In genomic region chr2:73566288-73566878, GRCh38 we compare ENCODE assay signal across 2 cellular contexts.
TF ChIP-seq lines count a peak whose summit lies in the region.

No MANE protein-coding gene starts in this region.

TF ChIP-seq in GM23338, 12 proteins besides CTCF, POLR2A, EP300 and RAD21 (continued from another document):
- TF ChIP-seq ZNF462 (CRISPR knock-in tag; IDR thresholded peaks at IDR 0.05): no peak
- TF ChIP-seq ZNF331 (CRISPR knock-in tag; IDR thresholded peaks at IDR 0.05; ENCODE audit: low read depth): no peak
- no peak for TF ChIP-seq CREB1 (CRISPR knock-in tag; IDR thresholded peaks at IDR 0.05; ENCODE audit: low read depth)
- TF ChIP-seq, protein P1, sequence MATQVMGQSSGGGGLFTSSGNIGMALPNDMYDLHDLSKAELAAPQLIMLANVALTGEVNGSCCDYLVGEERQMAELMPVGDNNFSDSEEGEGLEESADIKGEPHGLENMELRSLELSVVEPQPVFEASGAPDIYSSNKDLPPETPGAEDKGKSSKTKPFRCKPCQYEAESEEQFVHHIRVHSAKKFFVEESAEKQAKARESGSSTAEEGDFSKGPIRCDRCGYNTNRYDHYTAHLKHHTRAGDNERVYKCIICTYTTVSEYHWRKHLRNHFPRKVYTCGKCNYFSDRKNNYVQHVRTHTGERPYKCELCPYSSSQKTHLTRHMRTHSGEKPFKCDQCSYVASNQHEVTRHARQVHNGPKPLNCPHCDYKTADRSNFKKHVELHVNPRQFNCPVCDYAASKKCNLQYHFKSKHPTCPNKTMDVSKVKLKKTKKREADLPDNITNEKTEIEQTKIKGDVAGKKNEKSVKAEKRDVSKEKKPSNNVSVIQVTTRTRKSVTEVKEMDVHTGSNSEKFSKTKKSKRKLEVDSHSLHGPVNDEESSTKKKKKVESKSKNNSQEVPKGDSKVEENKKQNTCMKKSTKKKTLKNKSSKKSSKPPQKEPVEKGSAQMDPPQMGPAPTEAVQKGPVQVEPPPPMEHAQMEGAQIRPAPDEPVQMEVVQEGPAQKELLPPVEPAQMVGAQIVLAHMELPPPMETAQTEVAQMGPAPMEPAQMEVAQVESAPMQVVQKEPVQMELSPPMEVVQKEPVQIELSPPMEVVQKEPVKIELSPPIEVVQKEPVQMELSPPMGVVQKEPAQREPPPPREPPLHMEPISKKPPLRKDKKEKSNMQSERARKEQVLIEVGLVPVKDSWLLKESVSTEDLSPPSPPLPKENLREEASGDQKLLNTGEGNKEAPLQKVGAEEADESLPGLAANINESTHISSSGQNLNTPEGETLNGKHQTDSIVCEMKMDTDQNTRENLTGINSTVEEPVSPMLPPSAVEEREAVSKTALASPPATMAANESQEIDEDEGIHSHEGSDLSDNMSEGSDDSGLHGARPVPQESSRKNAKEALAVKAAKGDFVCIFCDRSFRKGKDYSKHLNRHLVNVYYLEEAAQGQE (IDR thresholded peaks at IDR 0.05; ENCODE audit: unreplicated experiment): no peak
TF ChIP-seq in GM23338: peak in this region for 0.

TF ChIP-seq in K562, 482 proteins besides CTCF, POLR2A, EP300 and RAD21 (continued from another document):
- TF ChIP-seq, protein P2, sequence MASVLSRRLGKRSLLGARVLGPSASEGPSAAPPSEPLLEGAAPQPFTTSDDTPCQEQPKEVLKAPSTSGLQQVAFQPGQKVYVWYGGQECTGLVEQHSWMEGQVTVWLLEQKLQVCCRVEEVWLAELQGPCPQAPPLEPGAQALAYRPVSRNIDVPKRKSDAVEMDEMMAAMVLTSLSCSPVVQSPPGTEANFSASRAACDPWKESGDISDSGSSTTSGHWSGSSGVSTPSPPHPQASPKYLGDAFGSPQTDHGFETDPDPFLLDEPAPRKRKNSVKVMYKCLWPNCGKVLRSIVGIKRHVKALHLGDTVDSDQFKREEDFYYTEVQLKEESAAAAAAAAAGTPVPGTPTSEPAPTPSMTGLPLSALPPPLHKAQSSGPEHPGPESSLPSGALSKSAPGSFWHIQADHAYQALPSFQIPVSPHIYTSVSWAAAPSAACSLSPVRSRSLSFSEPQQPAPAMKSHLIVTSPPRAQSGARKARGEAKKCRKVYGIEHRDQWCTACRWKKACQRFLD (CRISPR knock-in tag; IDR thresholded peaks at IDR 0.05): peak; percentile 38; the same call in 1 of the 2 replicates
- TF ChIP-seq SMAD1 (IDR thresholded peaks at IDR 0.05; ENCODE audit: low read depth, low read length, partially characterized antibody) (no peak), GTF2E2 (tag; IDR thresholded peaks at IDR 0.05) (no peak), ZC3H8 (IDR thresholded peaks at IDR 0.05) (no peak), GATAD2B (IDR thresholded peaks at IDR 0.05; ENCODE audit: borderline replicate concordance) (no peak), STAT5B (CRISPR knock-in tag; IDR thresholded peaks at IDR 0.05) (no peak), SRSF1 (IDR thresholded peaks at IDR 0.05; ENCODE audit: low read depth, low read length) (no peak), UBTF (IDR thresholded peaks at IDR 0.05; ENCODE audit: borderline replicate concordance in 1 of 2, low read depth in 2 of 2, low read length in 2 of 2) (no peak), ZNF175 (CRISPR knock-in tag; IDR thresholded peaks at IDR 0.05; ENCODE audit: low read depth) (peak; percentile 57; the same call in 1 of the 2 replicates), ETV1 (tag; conservative IDR thresholded peaks at IDR 0.05; ENCODE audit: low read depth) (no peak), CHD1 (IDR thresholded peaks at IDR 0.05; ENCODE audit: low read length) (no peak), ZNF512 (tag; IDR thresholded peaks at IDR 0.05) (no peak), CTBP1 (IDR thresholded peaks at IDR 0.05; ENCODE audit: borderline replicate concordance) (0 out of 2 replicates have a peak, but pooled peaks have one; percentile 17)
- TF ChIP-seq, protein P3, sequence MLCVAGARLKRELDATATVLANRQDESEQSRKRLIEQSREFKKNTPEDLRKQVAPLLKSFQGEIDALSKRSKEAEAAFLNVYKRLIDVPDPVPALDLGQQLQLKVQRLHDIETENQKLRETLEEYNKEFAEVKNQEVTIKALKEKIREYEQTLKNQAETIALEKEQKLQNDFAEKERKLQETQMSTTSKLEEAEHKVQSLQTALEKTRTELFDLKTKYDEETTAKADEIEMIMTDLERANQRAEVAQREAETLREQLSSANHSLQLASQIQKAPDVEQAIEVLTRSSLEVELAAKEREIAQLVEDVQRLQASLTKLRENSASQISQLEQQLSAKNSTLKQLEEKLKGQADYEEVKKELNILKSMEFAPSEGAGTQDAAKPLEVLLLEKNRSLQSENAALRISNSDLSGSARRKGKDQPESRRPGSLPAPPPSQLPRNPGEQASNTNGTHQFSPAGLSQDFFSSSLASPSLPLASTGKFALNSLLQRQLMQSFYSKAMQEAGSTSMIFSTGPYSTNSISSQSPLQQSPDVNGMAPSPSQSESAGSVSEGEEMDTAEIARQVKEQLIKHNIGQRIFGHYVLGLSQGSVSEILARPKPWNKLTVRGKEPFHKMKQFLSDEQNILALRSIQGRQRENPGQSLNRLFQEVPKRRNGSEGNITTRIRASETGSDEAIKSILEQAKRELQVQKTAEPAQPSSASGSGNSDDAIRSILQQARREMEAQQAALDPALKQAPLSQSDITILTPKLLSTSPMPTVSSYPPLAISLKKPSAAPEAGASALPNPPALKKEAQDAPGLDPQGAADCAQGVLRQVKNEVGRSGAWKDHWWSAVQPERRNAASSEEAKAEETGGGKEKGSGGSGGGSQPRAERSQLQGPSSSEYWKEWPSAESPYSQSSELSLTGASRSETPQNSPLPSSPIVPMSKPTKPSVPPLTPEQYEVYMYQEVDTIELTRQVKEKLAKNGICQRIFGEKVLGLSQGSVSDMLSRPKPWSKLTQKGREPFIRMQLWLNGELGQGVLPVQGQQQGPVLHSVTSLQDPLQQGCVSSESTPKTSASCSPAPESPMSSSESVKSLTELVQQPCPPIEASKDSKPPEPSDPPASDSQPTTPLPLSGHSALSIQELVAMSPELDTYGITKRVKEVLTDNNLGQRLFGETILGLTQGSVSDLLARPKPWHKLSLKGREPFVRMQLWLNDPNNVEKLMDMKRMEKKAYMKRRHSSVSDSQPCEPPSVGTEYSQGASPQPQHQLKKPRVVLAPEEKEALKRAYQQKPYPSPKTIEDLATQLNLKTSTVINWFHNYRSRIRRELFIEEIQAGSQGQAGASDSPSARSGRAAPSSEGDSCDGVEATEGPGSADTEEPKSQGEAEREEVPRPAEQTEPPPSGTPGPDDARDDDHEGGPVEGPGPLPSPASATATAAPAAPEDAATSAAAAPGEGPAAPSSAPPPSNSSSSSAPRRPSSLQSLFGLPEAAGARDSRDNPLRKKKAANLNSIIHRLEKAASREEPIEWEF (CRISPR knock-in tag; IDR thresholded peaks at IDR 0.05): no peak
- TF ChIP-seq, protein P4, sequence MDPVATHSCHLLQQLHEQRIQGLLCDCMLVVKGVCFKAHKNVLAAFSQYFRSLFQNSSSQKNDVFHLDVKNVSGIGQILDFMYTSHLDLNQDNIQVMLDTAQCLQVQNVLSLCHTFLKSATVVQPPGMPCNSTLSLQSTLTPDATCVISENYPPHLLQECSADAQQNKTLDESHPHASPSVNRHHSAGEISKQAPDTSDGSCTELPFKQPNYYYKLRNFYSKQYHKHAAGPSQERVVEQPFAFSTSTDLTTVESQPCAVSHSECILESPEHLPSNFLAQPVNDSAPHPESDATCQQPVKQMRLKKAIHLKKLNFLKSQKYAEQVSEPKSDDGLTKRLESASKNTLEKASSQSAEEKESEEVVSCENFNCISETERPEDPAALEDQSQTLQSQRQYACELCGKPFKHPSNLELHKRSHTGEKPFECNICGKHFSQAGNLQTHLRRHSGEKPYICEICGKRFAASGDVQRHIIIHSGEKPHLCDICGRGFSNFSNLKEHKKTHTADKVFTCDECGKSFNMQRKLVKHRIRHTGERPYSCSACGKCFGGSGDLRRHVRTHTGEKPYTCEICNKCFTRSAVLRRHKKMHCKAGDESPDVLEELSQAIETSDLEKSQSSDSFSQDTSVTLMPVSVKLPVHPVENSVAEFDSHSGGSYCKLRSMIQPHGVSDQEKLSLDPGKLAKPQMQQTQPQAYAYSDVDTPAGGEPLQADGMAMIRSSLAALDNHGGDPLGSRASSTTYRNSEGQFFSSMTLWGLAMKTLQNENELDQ (CRISPR knock-in tag; IDR thresholded peaks at IDR 0.05; ENCODE audit: borderline replicate concordance): no peak
- TF ChIP-seq, protein P5, sequence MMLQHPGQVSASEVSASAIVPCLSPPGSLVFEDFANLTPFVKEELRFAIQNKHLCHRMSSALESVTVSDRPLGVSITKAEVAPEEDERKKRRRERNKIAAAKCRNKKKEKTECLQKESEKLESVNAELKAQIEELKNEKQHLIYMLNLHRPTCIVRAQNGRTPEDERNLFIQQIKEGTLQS (IDR thresholded peaks at IDR 0.05): peak; percentile 56; the same call in 1 of the 2 replicates
- TF ChIP-seq, protein P5 (CRISPR knock-in tag; conservative IDR thresholded peaks at IDR 0.05): no peak
